ENCODE assay signal across 10 cellular contexts in the genomic region with DNA sequence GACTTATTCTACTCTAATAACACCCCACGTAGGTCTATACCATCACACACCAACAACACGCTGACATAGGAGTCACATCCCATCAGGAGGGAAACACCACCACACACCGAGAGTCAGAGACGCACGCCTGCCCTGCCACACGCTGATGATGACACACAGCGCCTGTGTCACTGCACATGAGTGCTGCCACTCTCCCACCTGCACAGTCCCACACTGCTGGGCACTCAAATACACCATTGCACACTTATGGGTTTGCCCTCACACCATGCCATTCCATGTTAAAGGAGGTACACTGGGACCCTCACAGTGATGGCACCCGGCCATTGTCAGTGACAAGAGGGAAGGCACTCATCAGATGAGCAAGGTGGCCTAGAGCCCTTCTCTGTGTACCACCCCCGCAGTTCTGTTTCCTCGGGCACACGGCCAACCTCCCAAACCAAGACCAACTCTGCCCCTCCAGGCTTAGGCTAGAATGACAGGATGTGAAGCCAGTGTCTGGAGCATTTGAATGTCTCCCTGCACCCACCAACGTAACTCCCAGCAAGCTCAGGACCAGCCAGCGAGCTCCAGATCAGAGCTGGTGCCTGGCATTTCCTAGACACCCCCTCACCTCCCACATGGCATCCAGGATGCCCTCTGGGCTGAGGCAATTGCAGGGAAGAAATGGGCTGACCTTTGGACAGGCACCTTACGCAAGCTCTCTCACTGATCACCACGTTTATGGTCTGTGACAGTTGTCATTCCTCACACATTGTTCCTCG. TPM values are rescaled to one million over a fixed set of nuclear protein-coding genes. Genes with fewer than 3 reads are reported as not detected.
DNase-seq lines count a peak whose midpoint lies in the region; ATAC-seq and TF ChIP-seq lines count a peak whose summit lies in the region.
"Had no signal": no experiment of that assay in that cellular context is flagged by ENCODE, and none has a peak within 500 bp of the region (broad histone marks: within the 10 kb centered on the region; RNA-seq: fewer than 3 reads in every experiment).

No MANE protein-coding gene starts in this region.

- H3K27ac Mint-ChIP-seq in activated naive CD8-positive, alpha-beta T cell treated with anti-CD3 and anti-CD28 coated beads, Interleukin-2, amount 50 U/mL, for 24 hours = no peak overlapping the region
- no peak overlapping the region for H3K27ac Mint-ChIP-seq in T-helper 2 cell treated with Interferon-gamma antibody and Interleukin-4, amounts not matched to agents 5 μg/mL and 100 μg/mL, for 36 hours

- H3K4me3 ChIP-seq in SK-N-SH (ENCODE audit: low read depth in 2 of 2, low read length in 1 of 2) = no peak overlapping the region
- H3K4me3 ChIP-seq: suprapubic skin had no signal

- no peaks in the 10 kb centered on the region for H3K9me2 ChIP-seq in SK-N-SH

- no peaks in the 10 kb centered on the region for H3K79me2 ChIP-seq in SK-N-SH (ENCODE audit: insufficient read depth)

- CTCF ChIA-PET in SK-N-SH (lab: Yijun Ruan, JAX) = interaction anchor here (0.7 to 22.1 kb wide), 23 partner anchors 9 to 333 kb away, joined by 3 to 338 read pairs (median 4); no protein-coding TSS in a partner anchor

- no peaks in the 10 kb centered on the region for H3K9me3 Mint-ChIP-seq in activated naive CD8-positive, alpha-beta T cell treated with anti-CD3 and anti-CD28 coated beads, Interleukin-2, amount 50 U/mL, for 24 hours
- no peaks in the 10 kb centered on the region for H3K9me3 Mint-ChIP-seq in T-helper 2 cell treated with Interferon-gamma antibody and Interleukin-4, amounts not matched to agents 5 μg/mL and 100 μg/mL, for 36 hours

- TF ChIP-seq RAD21 in SK-N-SH (IDR thresholded peaks at IDR 0.05; ENCODE audit: low read length) = peak; percentile 75

- no peaks in the 10 kb centered on the region for H4K20me1 ChIP-seq in SK-N-SH (ENCODE audit: insufficient read depth)

- H3K36me3 Mint-ChIP-seq in activated naive CD8-positive, alpha-beta T cell treated with anti-CD3 and anti-CD28 coated beads, Interleukin-2, amount 50 U/mL, for 24 hours (ENCODE audit: low read depth) = no peaks in the 10 kb centered on the region
- H3K36me3 Mint-ChIP-seq in T-helper 2 cell treated with Interferon-gamma antibody and Interleukin-4, amounts not matched to agents 5 μg/mL and 100 μg/mL, for 36 hours (ENCODE audit: low read depth) = no peaks in the 10 kb centered on the region

- H3K27me3 Mint-ChIP-seq in activated naive CD8-positive, alpha-beta T cell treated with anti-CD3 and anti-CD28 coated beads, Interleukin-2, amount 50 U/mL, for 24 hours = peaks cover 25% of the 10 kb centered on the region
- peaks cover 29% of the 10 kb centered on the region for H3K27me3 Mint-ChIP-seq in T-helper 2 cell treated with Interferon-gamma antibody and Interleukin-4, amounts not matched to agents 5 μg/mL and 100 μg/mL, for 36 hours (ENCODE audit: low read depth)

- H3K4me3 Mint-ChIP-seq in activated naive CD8-positive, alpha-beta T cell treated with anti-CD3 and anti-CD28 coated beads, Interleukin-2, amount 50 U/mL, for 24 hours = no peak overlapping the region
- no peak overlapping the region for H3K4me3 Mint-ChIP-seq in T-helper 2 cell treated with Interferon-gamma antibody and Interleukin-4, amounts not matched to agents 5 μg/mL and 100 μg/mL, for 36 hours

- no peak overlapping the region for H2AFZ ChIP-seq in SK-N-SH (ENCODE audit: low read depth)

- H3K4me1 ChIP-seq in SK-N-SH (ENCODE audit: control insufficient read depth in 1 of 2, insufficient read depth in 2 of 2, low read depth in 1 of 2, low read length in 1 of 2) = peaks cover 0 to 21% of the 10 kb centered on the region in 2 experiments; a peak in 1 of 4 replicates

- H3K4me1 Mint-ChIP-seq in activated naive CD8-positive, alpha-beta T cell treated with anti-CD3 and anti-CD28 coated beads, Interleukin-2, amount 50 U/mL, for 24 hours = peaks cover 1% of the 10 kb centered on the region
- no peaks in the 10 kb centered on the region for H3K4me1 Mint-ChIP-seq in T-helper 2 cell treated with Interferon-gamma antibody and Interleukin-4, amounts not matched to agents 5 μg/mL and 100 μg/mL, for 36 hours (ENCODE audit: low read depth)

- H3K27me3 ChIP-seq in SK-N-SH (ENCODE audit: insufficient read depth) = no peaks in the 10 kb centered on the region

- no peaks in the 10 kb centered on the region for H3K36me3 ChIP-seq in SK-N-SH (replicated peaks in 1 of 2; ENCODE audit: control insufficient read depth in 1 of 2, insufficient read depth in 2 of 2, low read length in 1 of 2)
- H3K36me3 ChIP-seq: suprapubic skin had no signal

- peak; percentile 85 for DNase-seq in SK-N-SH
- DNase-seq in NCI-H1092 (lab: John Stamatoyannopoulos, UW) = peak; percentile 52
- peak; percentile 15 for DNase-seq in activated naive CD8-positive, alpha-beta T cell treated with anti-CD3 and anti-CD28 coated beads, Interleukin-2, amount 50 U/mL, for 24 hours
- peak; percentile 57 for DNase-seq in retina
- no peak for DNase-seq in GM19240 (ENCODE audit: insufficient read length, low spot score)
- DNase-seq in T-helper 2 cell treated with Interferon-gamma antibody and Interleukin-4, amounts not matched to agents 5 μg/mL and 100 μg/mL, for 36 hours (ENCODE audit: low spot score) = no peak
- no peak for DNase-seq in GM20000 (ENCODE audit: low spot score)

- H3K9me3 ChIP-seq in SK-N-SH = no peaks in the 10 kb centered on the region
- H3K9me3 ChIP-seq: suprapubic skin had no signal

- no peak for ATAC-seq in SK-N-SH treated with all-trans-retinoic acid at 6 μM for 48 hours
- peak; percentile 44 for ATAC-seq in activated naive CD8-positive, alpha-beta T cell treated with anti-CD3 and anti-CD28 coated beads, Interleukin-2, amount 50 U/mL, for 24 hours

- H3K4me2 ChIP-seq in SK-N-SH = no peak overlapping the region

- H3F3A ChIP-seq in SK-N-SH (replicated peaks; ENCODE audit: insufficient read depth) = no peaks in the 10 kb centered on the region

- no peak overlapping the region for H3K9ac ChIP-seq in SK-N-SH

- WGBS in SK-N-SH (ENCODE audit: low lambda C conversion rate) = 9% methylated on average over 10 of the region's 16 CpGs

- TF ChIP-seq CTCF in SK-N-SH (IDR thresholded peaks at IDR 0.05) (peak; percentile 22), GM20000 (IDR thresholded peaks at IDR 0.05; ENCODE audit: extremely low read depth, missing control alignments) (no peak)

- POLR2A ChIA-PET in SK-N-SH (lab: Yijun Ruan, JAX) = interaction anchor here (1.2 to 2.4 kb wide), 2 partner anchors 71 to 138 kb away, joined by 3 to 12 read pairs; no protein-coding TSS in a partner anchor

- peak overlapping the region in 1 of 2 experiments; percentile 43; a peak in 2 of 4 replicates for H3K27ac ChIP-seq in SK-N-SH (ENCODE audit: low read depth in 2 of 2, low read length in 1 of 2)
- H3K27ac ChIP-seq: C4-2B, suprapubic skin had no signal

- TF ChIP-seq EP300 in SK-N-SH (IDR thresholded peaks at IDR 0.05; ENCODE audit: borderline replicate concordance in 1 of 2, low read depth in 1 of 2, low read length in 1 of 2) = peak in 1 of 2 experiments; percentile 15; a peak in 1 of 4 replicates

TF ChIP-seq in SK-N-SH, 30 proteins besides CTCF, POLR2A, EP300 and RAD21:
- TF ChIP-seq SMC3 (IDR thresholded peaks at IDR 0.05; ENCODE audit: low read depth, low read length) (peak; percentile 31; the same call in 1 of the 2 replicates), TAF1 (IDR thresholded peaks at IDR 0.05; ENCODE audit: borderline replicate concordance, low read depth, low read length) (no peak), YY1 (IDR thresholded peaks at IDR 0.05; ENCODE audit: low read depth) (no peak), TCF12 (IDR thresholded peaks at IDR 0.05) (no peak), RCOR1 (IDR thresholded peaks at IDR 0.05; ENCODE audit: low read length) (peak; percentile 10; the same call in 1 of the 2 replicates), NFIC (IDR thresholded peaks at IDR 0.05; ENCODE audit: borderline replicate concordance) (0 out of 2 replicates have a peak, but pooled peaks have one; percentile 25), GATA2 (CRISPR knock-in tag; IDR thresholded peaks at IDR 0.05) (no peak)

TF ChIP-seq in SK-N-SH treated with all-trans-retinoic acid at 6 μM for 48 hours, 23 proteins besides CTCF, POLR2A, EP300 and RAD21 (continues in another document):
- no peak for TF ChIP-seq PPARA (CRISPR knock-in tag; IDR thresholded peaks at IDR 0.05; ENCODE audit: borderline replicate concordance)
- no peak for TF ChIP-seq ZNF8 (CRISPR knock-in tag; IDR thresholded peaks at IDR 0.05)
- no peak for TF ChIP-seq ISL1 (CRISPR knock-in tag; IDR thresholded peaks at IDR 0.05)
- TF ChIP-seq ESRRG (CRISPR knock-in tag; IDR thresholded peaks at IDR 0.05) = no peak
- TF ChIP-seq, protein P1, sequence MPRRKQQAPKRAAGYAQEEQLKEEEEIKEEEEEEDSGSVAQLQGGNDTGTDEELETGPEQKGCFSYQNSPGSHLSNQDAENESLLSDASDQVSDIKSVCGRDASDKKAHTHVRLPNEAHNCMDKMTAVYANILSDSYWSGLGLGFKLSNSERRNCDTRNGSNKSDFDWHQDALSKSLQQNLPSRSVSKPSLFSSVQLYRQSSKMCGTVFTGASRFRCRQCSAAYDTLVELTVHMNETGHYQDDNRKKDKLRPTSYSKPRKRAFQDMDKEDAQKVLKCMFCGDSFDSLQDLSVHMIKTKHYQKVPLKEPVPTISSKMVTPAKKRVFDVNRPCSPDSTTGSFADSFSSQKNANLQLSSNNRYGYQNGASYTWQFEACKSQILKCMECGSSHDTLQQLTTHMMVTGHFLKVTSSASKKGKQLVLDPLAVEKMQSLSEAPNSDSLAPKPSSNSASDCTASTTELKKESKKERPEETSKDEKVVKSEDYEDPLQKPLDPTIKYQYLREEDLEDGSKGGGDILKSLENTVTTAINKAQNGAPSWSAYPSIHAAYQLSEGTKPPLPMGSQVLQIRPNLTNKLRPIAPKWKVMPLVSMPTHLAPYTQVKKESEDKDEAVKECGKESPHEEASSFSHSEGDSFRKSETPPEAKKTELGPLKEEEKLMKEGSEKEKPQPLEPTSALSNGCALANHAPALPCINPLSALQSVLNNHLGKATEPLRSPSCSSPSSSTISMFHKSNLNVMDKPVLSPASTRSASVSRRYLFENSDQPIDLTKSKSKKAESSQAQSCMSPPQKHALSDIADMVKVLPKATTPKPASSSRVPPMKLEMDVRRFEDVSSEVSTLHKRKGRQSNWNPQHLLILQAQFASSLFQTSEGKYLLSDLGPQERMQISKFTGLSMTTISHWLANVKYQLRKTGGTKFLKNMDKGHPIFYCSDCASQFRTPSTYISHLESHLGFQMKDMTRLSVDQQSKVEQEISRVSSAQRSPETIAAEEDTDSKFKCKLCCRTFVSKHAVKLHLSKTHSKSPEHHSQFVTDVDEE (CRISPR knock-in tag; IDR thresholded peaks at IDR 0.05) = no peak

RNA-seq across cellular contexts. Expression of gene CPLX2, which starts 3.6 kb away (rescaled TPM):
- polyA plus RNA-seq in SK-N-SH (2012; rRNA removed) = 0.23 and 0.34 TPM in 2 replicates
- 0.35 and 0.76 TPM in 2 replicates for polyA plus RNA-seq in SK-N-SH (2012; cell fraction: cytosol; rRNA removed)
- polyA plus RNA-seq in SK-N-SH (2012; cell fraction: nucleus; rRNA removed) = 0.08 and 0.22 TPM in 2 replicates

Comparison
In these comparisons a context has a peak if more than half of its experiments do, and no peak if none do; other contexts are left out.
1. DNase-seq: peak in SK-N-SH (single experiment), NCI-H1092 (single experiment), activated naive CD8-positive, alpha-beta T cell treated with anti-CD3 and anti-CD28 coated beads, Interleukin-2, amount 50 U/mL, for 24 hours (single experiment) and retina (single experiment); none in GM19240 (single experiment), T-helper 2 cell treated with Interferon-gamma antibody and Interleukin-4, amounts not matched to agents 5 μg/mL and 100 μg/mL, for 36 hours (single experiment) and GM20000 (single experiment).